ENCODE assay signal across 8 cellular contexts in the genomic region with DNA sequence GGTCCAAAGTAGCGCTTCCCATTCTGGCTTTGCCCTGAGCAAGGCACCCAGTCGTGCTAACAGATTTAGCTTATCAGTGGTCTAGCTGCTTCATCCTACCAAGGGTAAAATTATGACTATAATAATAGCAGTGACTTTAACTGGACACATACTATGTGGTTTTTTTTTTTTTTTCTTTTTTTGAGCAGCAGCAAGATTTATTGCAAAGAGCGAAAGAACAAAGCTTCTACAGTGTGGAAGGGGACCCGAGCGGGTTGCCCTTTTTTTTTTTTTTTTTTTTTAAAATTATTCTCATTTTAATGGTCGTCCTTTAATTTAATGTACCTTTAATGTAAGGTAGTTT. TPM values are rescaled to one million over a fixed set of nuclear protein-coding genes. Genes with fewer than 3 reads are reported as not detected.
DNase-seq lines count a peak whose midpoint lies in the region; TF ChIP-seq lines count a peak whose summit lies in the region.

No MANE protein-coding gene starts in this region.

- H3K27ac Mint-ChIP-seq in activated CD4-positive, alpha-beta T cell treated with anti-CD3 and anti-CD28 coated beads, Interleukin-2, amount 10 ng/mL, durations not matched to agents 7 days and 5 days: peak overlapping the region; percentile 98

- peaks cover 53% of the 10 kb centered on the region for H3K4me1 Mint-ChIP-seq in activated CD4-positive, alpha-beta T cell treated with anti-CD3 and anti-CD28 coated beads, Interleukin-2, amount 10 ng/mL, durations not matched to agents 7 days and 5 days

- CTCF ChIA-PET in activated CD4-positive, alpha-beta T cell treated with anti-CD3 and anti-CD28 coated beads, Interleukin-2, amount 10 ng/mL, durations not matched to agents 7 days and 5 days (lab: Charles Lee): interaction anchor here (0.7 to 3.7 kb wide), 8 partner anchors 9 to 35 kb away, joined by 3 to 14 read pairs (median 6); no protein-coding TSS in a partner anchor

- peak overlapping the region; percentile 67 to 71 for H3K27ac ChIP-seq in ascending aorta
- peak overlapping the region; percentile 80 to 81 for H3K27ac ChIP-seq in liver (ENCODE audit: low read depth in 1 of 2, low read length in 2 of 2)
- peak overlapping the region in 2 of 3 donors; percentile 24 to 52 for H3K27ac ChIP-seq in thyroid gland

- H3K4me3 Mint-ChIP-seq in activated CD4-positive, alpha-beta T cell treated with anti-CD3 and anti-CD28 coated beads, Interleukin-2, amount 10 ng/mL, durations not matched to agents 7 days and 5 days: peak overlapping the region; percentile 99

- H3K9me3 Mint-ChIP-seq in activated CD4-positive, alpha-beta T cell treated with anti-CD3 and anti-CD28 coated beads, Interleukin-2, amount 10 ng/mL, durations not matched to agents 7 days and 5 days: no peaks in the 10 kb centered on the region

- peaks cover 0 to 4% of the 10 kb centered on the region in 2 donors for H3K4me1 ChIP-seq in ascending aorta
- peaks cover 2 to 12% (median 3%) of the 10 kb centered on the region in 4 donors for H3K4me1 ChIP-seq in liver (ENCODE audit: control insufficient read depth in 4 of 4, insufficient read depth in 4 of 4, low read length in 3 of 4)
- H3K4me1 ChIP-seq in thyroid gland: peaks cover 0 to 6% of the 10 kb centered on the region in 2 donors

- H3K4me3 ChIP-seq in ascending aorta (peak overlapping the region; percentile 79 to 82), liver (ENCODE audit: low read depth in 1 of 3, low read length in 3 of 3) (peak overlapping the region; percentile 62 to 97 (median 90)), thyroid gland (replicated peaks in 1 of 3) (peak overlapping the region; percentile 50 to 59 (median 51))

- H3K36me3 ChIP-seq in ascending aorta: no peaks in the 10 kb centered on the region
- H3K36me3 ChIP-seq in liver (ENCODE audit: control insufficient read depth in 4 of 4, insufficient read depth in 3 of 4, low read depth in 1 of 4, low read length in 3 of 4): peaks cover 0 to 5% (median under 1%) of the 10 kb centered on the region in 4 donors
- no peaks in the 10 kb centered on the region for H3K36me3 ChIP-seq in thyroid gland

- peaks cover 2% of the 10 kb centered on the region for H3K27me3 Mint-ChIP-seq in activated CD4-positive, alpha-beta T cell treated with anti-CD3 and anti-CD28 coated beads, Interleukin-2, amount 10 ng/mL, durations not matched to agents 7 days and 5 days

- H3K27me3 ChIP-seq in ascending aorta (no peaks in the 10 kb centered on the region), liver (ENCODE audit: control insufficient read depth in 4 of 4, insufficient read depth in 4 of 4, low read length in 3 of 4) (no peaks in the 10 kb centered on the region), thyroid gland (no peaks in the 10 kb centered on the region)

- peak overlapping the region; percentile 40 to 90 for H3K9ac ChIP-seq in liver (ENCODE audit: low read depth in 1 of 2, low read length in 2 of 2)

- TF ChIP-seq CTCF in ascending aorta (IDR thresholded peaks at IDR 0.05) (no peak), liver (IDR thresholded peaks at IDR 0.05; ENCODE audit: low read depth, low read length, missing input control) (no peak), thyroid gland (IDR thresholded peaks at IDR 0.05) (no peak)

- DNase-seq in activated CD4-positive, alpha-beta T cell treated with anti-CD3 and anti-CD28 coated beads, Interleukin-2, amount 10 ng/mL, durations not matched to agents 7 days and 5 days: no peak
- no peak for DNase-seq in activated CD4-positive, alpha-beta T cell treated with anti-CD3 and anti-CD28 coated beads, Interleukin-2, amount 50 U/mL, for 4 hours
- DNase-seq in ascending aorta (ENCODE audit: low spot score in 2 of 2) (no peak), thyroid gland (no peak), RPMI8226 (no peak), posterior cingulate gyrus (no peak), HK-2 (ENCODE audit: unreplicated experiment) (no peak)

- peaks cover 41% of the 10 kb centered on the region for H3K36me3 Mint-ChIP-seq in activated CD4-positive, alpha-beta T cell treated with anti-CD3 and anti-CD28 coated beads, Interleukin-2, amount 10 ng/mL, durations not matched to agents 7 days and 5 days (ENCODE audit: low read depth)

- intact Hi-C loops in ascending aorta (cut with DNase I) (loop anchor here (1.0 to 10.0 kb wide), 6 partner anchors 115 to 1025 kb away; a partner anchor contains a TSS), thyroid gland (cut with DNase I) (no loop called here), posterior cingulate gyrus (cut with DNase I) (loop anchor here (5.0 kb wide), 1 partner anchor 135 kb away; a partner anchor contains a TSS)

- no peak for TF ChIP-seq RAD21 in liver (IDR thresholded peaks at IDR 0.05)

- no peak for TF ChIP-seq POLR2A in thyroid gland (IDR thresholded peaks at IDR 0.05)

- no peaks in the 10 kb centered on the region for H3K9me3 ChIP-seq in ascending aorta
- no peaks in the 10 kb centered on the region for H3K9me3 ChIP-seq in liver (ENCODE audit: control insufficient read depth in 4 of 4, low read length in 3 of 4)
- no peaks in the 10 kb centered on the region for H3K9me3 ChIP-seq in thyroid gland

- WGBS in liver: 32% methylated on average over 6 of the region's 6 CpGs
- WGBS in thyroid gland, 2 donors: 23 to 29% methylated on average over 6 of the region's 6 CpGs

- POLR2A ChIA-PET in activated CD4-positive, alpha-beta T cell treated with anti-CD3 and anti-CD28 coated beads, Interleukin-2, amount 10 ng/mL, durations not matched to agents 7 days and 5 days (lab: Charles Lee): interaction anchor here (1.3 to 1.8 kb wide), 4 partner anchors 12 to 134 kb away, joined by 3 to 8 read pairs (median 6); no protein-coding TSS in a partner anchor

TF ChIP-seq in liver, 16 proteins besides CTCF, POLR2A, EP300 and RAD21:
- TF ChIP-seq, protein P1, sequence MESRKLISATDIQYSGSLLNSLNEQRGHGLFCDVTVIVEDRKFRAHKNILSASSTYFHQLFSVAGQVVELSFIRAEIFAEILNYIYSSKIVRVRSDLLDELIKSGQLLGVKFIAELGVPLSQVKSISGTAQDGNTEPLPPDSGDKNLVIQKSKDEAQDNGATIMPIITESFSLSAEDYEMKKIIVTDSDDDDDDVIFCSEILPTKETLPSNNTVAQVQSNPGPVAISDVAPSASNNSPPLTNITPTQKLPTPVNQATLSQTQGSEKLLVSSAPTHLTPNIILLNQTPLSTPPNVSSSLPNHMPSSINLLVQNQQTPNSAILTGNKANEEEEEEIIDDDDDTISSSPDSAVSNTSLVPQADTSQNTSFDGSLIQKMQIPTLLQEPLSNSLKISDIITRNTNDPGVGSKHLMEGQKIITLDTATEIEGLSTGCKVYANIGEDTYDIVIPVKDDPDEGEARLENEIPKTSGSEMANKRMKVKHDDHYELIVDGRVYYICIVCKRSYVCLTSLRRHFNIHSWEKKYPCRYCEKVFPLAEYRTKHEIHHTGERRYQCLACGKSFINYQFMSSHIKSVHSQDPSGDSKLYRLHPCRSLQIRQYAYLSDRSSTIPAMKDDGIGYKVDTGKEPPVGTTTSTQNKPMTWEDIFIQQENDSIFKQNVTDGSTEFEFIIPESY (IDR thresholded peaks at IDR 0.05): no peak
- no peak for TF ChIP-seq HNF4A (conservative IDR thresholded peaks at IDR 0.05)
- TF ChIP-seq TAF1 (conservative IDR thresholded peaks at IDR 0.05): no peak
- TF ChIP-seq RXRA (IDR thresholded peaks at IDR 0.05): no peak
- no peak for TF ChIP-seq HNF4G (IDR thresholded peaks at IDR 0.05)
- TF ChIP-seq SP1 (IDR thresholded peaks at IDR 0.05): no peak
- TF ChIP-seq, protein P2, sequence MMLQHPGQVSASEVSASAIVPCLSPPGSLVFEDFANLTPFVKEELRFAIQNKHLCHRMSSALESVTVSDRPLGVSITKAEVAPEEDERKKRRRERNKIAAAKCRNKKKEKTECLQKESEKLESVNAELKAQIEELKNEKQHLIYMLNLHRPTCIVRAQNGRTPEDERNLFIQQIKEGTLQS (IDR thresholded peaks at IDR 0.05): no peak
- TF ChIP-seq YY1 (IDR thresholded peaks at IDR 0.05): no peak
- TF ChIP-seq FOXA2 (IDR thresholded peaks at IDR 0.05): no peak

RNA-seq across cellular contexts. Expression of a gene that starts 0.5 kb away (rescaled TPM):
- 10 to 100 TPM; 42.3 to 43.3 TPM for total RNA-seq in activated CD4-positive, alpha-beta T cell treated with anti-CD3 and anti-CD28 coated beads, Interleukin-2, amount 10 ng/mL, durations not matched to agents 7 days and 5 days
- total RNA-seq in ascending aorta (3.1 TPM), liver (1 to 10 TPM; 4.3 to 8.0 TPM), thyroid gland (1 to 10 TPM; 5.1 to 6.6 (median 5.9) TPM)
- 1 to 10 TPM in 1 of 2 donors, under 1 TPM in 1; 0.18 to 1.6 TPM for polyA plus RNA-seq in liver

Comparison
In these comparisons a context has a peak if more than half of its experiments do, and no peak if none do; other contexts are left out.
1. RNA of a gene that starts 0.5 kb away (total RNA-seq): 42.3 to 43.3 TPM in activated CD4-positive, alpha-beta T cell treated with anti-CD3 and anti-CD28 coated beads, Interleukin-2, amount 10 ng/mL, durations not matched to agents 7 days and 5 days; 4.3 to 8.0 TPM in liver, 5.1 to 6.6 TPM in thyroid gland and 3.1 TPM in ascending aorta (single experiment); every median in the first group is over 4 times any median in the second.
2. Peak in every context shown above with its lines, with median percentiles within 50 percentile points of each other: H3K27ac ChIP-seq and H3K4me3 ChIP-seq.